Comparison of ENCODE assay signal across 1 cellular context in genomic region chr6:26571592-26572296, GRCh38.
A peak's percentile ranks its signal among the peaks of the same experiment; 100 is the strongest.
TF ChIP-seq lines count a peak whose summit lies in the region.

No MANE protein-coding gene starts in this region.

TF ChIP-seq in K562, 482 proteins besides CTCF, POLR2A, EP300 and RAD21 (continued from another document and continues in another):
- no peak; the same call in 1 of the 2 replicates for TF ChIP-seq IRF1 (CRISPR knock-in tag; IDR thresholded peaks at IDR 0.05; ENCODE audit: borderline replicate concordance)
- TF ChIP-seq HDAC6 (IDR thresholded peaks at IDR 0.05; ENCODE audit: low read depth, low read length), result no peak
- TF ChIP-seq ID3 (CRISPR knock-in tag; IDR thresholded peaks at IDR 0.05), result no peak
- peak; percentile 98 for TF ChIP-seq ID3 (tag; IDR thresholded peaks at IDR 0.05)
- peak; percentile 84; the same call in 1 of the 2 replicates for TF ChIP-seq SREBF1 (IDR thresholded peaks at IDR 0.05; ENCODE audit: borderline replicate concordance, low read depth, low read length)
- peak; percentile 52 for TF ChIP-seq EGR1 (conservative IDR thresholded peaks at IDR 0.05)
- peak; percentile 41; the same call in 1 of the 2 replicates for TF ChIP-seq ZNF766 (CRISPR knock-in tag; conservative IDR thresholded peaks at IDR 0.05)
- TF ChIP-seq CCAR2 (IDR thresholded peaks at IDR 0.05; ENCODE audit: low read depth, low read length), result peak; percentile 98
- TF ChIP-seq CAMTA2 (CRISPR knock-in tag; conservative IDR thresholded peaks at IDR 0.05), result no peak
- TF ChIP-seq ELF1 (tag; IDR thresholded peaks at IDR 0.05), result peak; percentile 81
- peak; percentile 64 for TF ChIP-seq ZBTB7A (IDR thresholded peaks at IDR 0.05; ENCODE audit: borderline replicate concordance, control insufficient read depth, low read depth, low read length)
- TF ChIP-seq CREB1 (IDR thresholded peaks at IDR 0.05), result peak; percentile 50; the same call in 1 of the 2 replicates
- peak; percentile 61 for TF ChIP-seq CREB1 (CRISPR knock-in tag; IDR thresholded peaks at IDR 0.05)
- TF ChIP-seq ZC3H11A (IDR thresholded peaks at IDR 0.05; ENCODE audit: low read depth, low read length), result no peak
- TF ChIP-seq GMEB1 (CRISPR knock-in tag; IDR thresholded peaks at IDR 0.05), result peak; percentile 43
- TF ChIP-seq CREB3L1 (IDR thresholded peaks at IDR 0.05; ENCODE audit: borderline replicate concordance, low read depth), result peak; percentile 54; the same call in 1 of the 2 replicates
- TF ChIP-seq FUS (optimal IDR thresholded peaks at IDR 0.05; ENCODE audit: low read depth, low read length), result no peak
- TF ChIP-seq DDX20 (tag; IDR thresholded peaks at IDR 0.05; ENCODE audit: low read depth), result peak; percentile 40; the same call in 1 of the 2 replicates
- 0 out of 2 replicates have a peak, but pooled peaks have one; percentile 65 for TF ChIP-seq XRCC5 (IDR thresholded peaks at IDR 0.05; ENCODE audit: low read depth, low read length)
- TF ChIP-seq ZNF609 (CRISPR knock-in tag; IDR thresholded peaks at IDR 0.05; ENCODE audit: borderline replicate concordance), result no peak
- TF ChIP-seq HMGXB4 (CRISPR knock-in tag; IDR thresholded peaks at IDR 0.05), result peak; percentile 96
- no peak for TF ChIP-seq PCBP2 (IDR thresholded peaks at IDR 0.05; ENCODE audit: low read depth, low read length, poor library complexity, severe bottlenecking)
- peak; percentile 73 for TF ChIP-seq ZNF395 (CRISPR knock-in tag; IDR thresholded peaks at IDR 0.05)
- TF ChIP-seq SNAPC5 (CRISPR knock-in tag; IDR thresholded peaks at IDR 0.05), result no peak
- peak; percentile 87 for TF ChIP-seq HDAC3 (IDR thresholded peaks at IDR 0.05; ENCODE audit: borderline replicate concordance, partially characterized antibody)
- TF ChIP-seq THRA (IDR thresholded peaks at IDR 0.05), result no peak
- TF ChIP-seq NBN (IDR thresholded peaks at IDR 0.05; ENCODE audit: low read depth), result peak; percentile 98
- TF ChIP-seq PRMT5 (CRISPR knock-in tag; IDR thresholded peaks at IDR 0.05), result no peak
- TF ChIP-seq MTA2 (IDR thresholded peaks at IDR 0.05; ENCODE audit: low read depth), result peak; percentile 63
- TF ChIP-seq ZNF133 (CRISPR knock-in tag; IDR thresholded peaks at IDR 0.05), result peak; percentile 8; the same call in 1 of the 2 replicates
- peak; percentile 37 for TF ChIP-seq ZFP36 (IDR thresholded peaks at IDR 0.05; ENCODE audit: low read depth, low read length, partially characterized antibody)
- no peak for TF ChIP-seq MYBL2 (IDR thresholded peaks at IDR 0.05; ENCODE audit: low read depth)
- TF ChIP-seq MYBL2 (CRISPR knock-in tag; IDR thresholded peaks at IDR 0.05; ENCODE audit: borderline replicate concordance), result no peak
- no peak for TF ChIP-seq PHTF2 (CRISPR knock-in tag; IDR thresholded peaks at IDR 0.05)
- TF ChIP-seq BCL6 (CRISPR knock-in tag; IDR thresholded peaks at IDR 0.05), result no peak
- TF ChIP-seq HES1 (IDR thresholded peaks at IDR 0.05; ENCODE audit: low read depth), result peak; percentile 71
- TF ChIP-seq FOS (IDR thresholded peaks at IDR 0.05; ENCODE audit: extremely low read depth, insufficient read length), result peak; percentile 53
- TF ChIP-seq FOXP1 (CRISPR knock-in tag; IDR thresholded peaks at IDR 0.05), result peak; percentile 45
- TF ChIP-seq PTBP1 (IDR thresholded peaks at IDR 0.05; ENCODE audit: low read depth, low read length), result no peak
- peak; percentile 23 for TF ChIP-seq NCOA1 (IDR thresholded peaks at IDR 0.05; ENCODE audit: low read depth)
- TF ChIP-seq ADNP (tag; IDR thresholded peaks at IDR 0.05), result no peak
- peak; percentile 63 for TF ChIP-seq TCF3 (CRISPR knock-in tag; IDR thresholded peaks at IDR 0.05)
- peak; percentile 20; the same call in 1 of the 2 replicates for TF ChIP-seq SMAD4 (CRISPR knock-in tag; conservative IDR thresholded peaks at IDR 0.05)
- no peak for TF ChIP-seq SNRNP70 (optimal IDR thresholded peaks at IDR 0.05; ENCODE audit: low read depth, low read length)
- TF ChIP-seq FOXA3 (CRISPR knock-in tag; conservative IDR thresholded peaks at IDR 0.05 in 1 of 2, IDR thresholded peaks at IDR 0.05 in 1 of 2), result peak; percentile 43 to 48; a peak in 3 of 4 replicates
- TF ChIP-seq FIP1L1 (IDR thresholded peaks at IDR 0.05; ENCODE audit: low read depth, low read length, poor library complexity, severe bottlenecking), result no peak
- TF ChIP-seq ZBTB43 (CRISPR knock-in tag; IDR thresholded peaks at IDR 0.05), result 0 out of 2 replicates have a peak, but pooled peaks have one; percentile 60
- no peak for TF ChIP-seq TAF7 (tag; IDR thresholded peaks at IDR 0.05)
- TF ChIP-seq PRPF4 (IDR thresholded peaks at IDR 0.05; ENCODE audit: insufficient read depth, low read depth, low read length, poor library complexity, severe bottlenecking), result no peak
- TF ChIP-seq CREB5 (CRISPR knock-in tag; IDR thresholded peaks at IDR 0.05), result no peak
